ENCODE assay signal across 17 cellular contexts in genomic region chr9:100074989-100075388, GRCh38. TPM values are rescaled to one million over a fixed set of nuclear protein-coding genes. Genes with fewer than 3 reads are reported as not detected.
DNase-seq lines count a peak whose midpoint lies in the region; ATAC-seq lines count a peak whose summit lies in the region.
"Had no signal": no experiment of that assay in that cellular context is flagged by ENCODE, and none has a peak within 500 bp of the region (broad histone marks: within the 10 kb centered on the region; RNA-seq: fewer than 3 reads in every experiment).

No MANE protein-coding gene starts in this region.

- H2BK15ac ChIP-seq in mesenchymal stem cell (ENCODE audit: low read depth, poor library complexity, severe bottlenecking): no peak overlapping the region

- no peak overlapping the region for H3K27ac ChIP-seq in mesenchymal stem cell (ENCODE audit: low read length, poor library complexity, severe bottlenecking)
- H3K27ac ChIP-seq: 22Rv1; A549; BLaER1 treated with 17β-estradiol and CSF1 and Interleukin-3, amounts not matched to agents 10 nM and 100 nM; C4-2B had no signal

- no peaks in the 10 kb centered on the region for H3K27me3 Mint-ChIP-seq in activated T-cell treated with anti-CD3 and anti-CD28 coated beads, Interleukin-2, amount 50 U/mL, for 4 hours (ENCODE audit: low read depth)
- H3K27me3 Mint-ChIP-seq: B cell; CD4-positive, alpha-beta T cell had no signal

- H2BK120ac ChIP-seq in mesenchymal stem cell (ENCODE audit: low read depth, low read length): peak overlapping the region; percentile 61

- H3K14ac ChIP-seq in mesenchymal stem cell (ENCODE audit: low read length in 2 of 2): no peak overlapping the region

- no peak overlapping the region for H4K91ac ChIP-seq in mesenchymal stem cell (ENCODE audit: low read length)

- WGBS in mesenchymal stem cell: 98% methylated on average over 6 of the region's 6 CpGs

- H3K27me3 ChIP-seq in mesenchymal stem cell (ENCODE audit: control insufficient read depth in 1 of 2, insufficient read depth in 1 of 2, low read length in 2 of 2): no peaks in the 10 kb centered on the region
- H3K27me3 ChIP-seq: BLaER1 treated with 17β-estradiol and CSF1 and Interleukin-3, amounts not matched to agents 10 nM and 100 nM had no signal

- peaks cover 37% of the 10 kb centered on the region for H3K4me1 Mint-ChIP-seq in activated T-cell treated with anti-CD3 and anti-CD28 coated beads, Interleukin-2, amount 50 U/mL, for 4 hours (ENCODE audit: low read depth)

- no peak overlapping the region for H2BK5ac ChIP-seq in mesenchymal stem cell (ENCODE audit: low read depth, low read length, poor library complexity, severe bottlenecking)

- no peak overlapping the region for H3K9ac ChIP-seq in mesenchymal stem cell (ENCODE audit: low read length)
- H3K9ac ChIP-seq: BLaER1 treated with 17β-estradiol and CSF1 and Interleukin-3, amounts not matched to agents 10 nM and 100 nM had no signal

- H3K18ac ChIP-seq in mesenchymal stem cell (ENCODE audit: low read depth in 1 of 2, low read length in 2 of 2): no peak overlapping the region

- no peak overlapping the region for H2AFZ ChIP-seq in mesenchymal stem cell (ENCODE audit: low read depth, low read length)

- H3K9me3 ChIP-seq in mesenchymal stem cell (ENCODE audit: control insufficient read depth, low read length): no peaks in the 10 kb centered on the region
- H3K9me3 ChIP-seq: A549, Caco-2 had no signal

- ATAC-seq in activated T-cell treated with anti-CD3 and anti-CD28 coated beads, Interleukin-2, amount 50 U/mL, for 4 hours: no peak
- ATAC-seq: A549; CD8-positive, alpha-beta T cell had no signal

- H2BK12ac ChIP-seq in mesenchymal stem cell (ENCODE audit: low read length in 2 of 2): no peak overlapping the region

- H3K9me3 Mint-ChIP-seq in activated T-cell treated with anti-CD3 and anti-CD28 coated beads, Interleukin-2, amount 50 U/mL, for 4 hours: no peaks in the 10 kb centered on the region
- H3K9me3 Mint-ChIP-seq: CD4-positive, alpha-beta T cell; CD8-positive, alpha-beta T cell had no signal

- no peak overlapping the region for H3K4me3 ChIP-seq in mesenchymal stem cell (ENCODE audit: insufficient read depth in 1 of 2, low read depth in 1 of 2, low read length in 2 of 2)
- H3K4me3 ChIP-seq: A549; BLaER1 treated with 17β-estradiol and CSF1 and Interleukin-3, amounts not matched to agents 10 nM and 100 nM had no signal

- no peak overlapping the region for H4K8ac ChIP-seq in mesenchymal stem cell (ENCODE audit: low read length)

- H3K36me3 ChIP-seq in mesenchymal stem cell (ENCODE audit: control insufficient read depth in 1 of 2, insufficient read depth in 2 of 2, low read depth in 1 of 2, low read length in 2 of 2): no peaks in the 10 kb centered on the region

- peaks cover 24% of the 10 kb centered on the region for H3K36me3 Mint-ChIP-seq in activated T-cell treated with anti-CD3 and anti-CD28 coated beads, Interleukin-2, amount 50 U/mL, for 4 hours (ENCODE audit: insufficient read depth)

- H2AK5ac ChIP-seq in mesenchymal stem cell (ENCODE audit: low read length, severe bottlenecking): no peak overlapping the region

- DNase-seq in NCI-H82 (lab: John Stamatoyannopoulos, UW) (peak; percentile 3), NCI-H82 treated with DMSO at 0.1 percent for 48 hours (lab: John Stamatoyannopoulos, UW; ENCODE audit: unreplicated experiment) (no peak), mesenchymal stem cell (no peak), NCI-H345 treated with DMSO at 0.1 percent for 48 hours (lab: John Stamatoyannopoulos, UW; ENCODE audit: unreplicated experiment) (no peak)
- no peak for DNase-seq in activated T-cell treated with anti-CD3 and anti-CD28 coated beads, Interleukin-2, amount 50 U/mL, for 4 hours
- DNase-seq: AML-193; Caco-2; Calu3; CD4-positive, alpha-beta T cell; CD8-positive, alpha-beta T cell; DMS79 treated with DMSO at 0.1 percent for 48 hours; GF-D8 had no signal

- no peaks in the 10 kb centered on the region for H3K4me1 ChIP-seq in mesenchymal stem cell (ENCODE audit: control insufficient read depth, insufficient read depth, low read depth, low read length)
- H3K4me1 ChIP-seq: Caco-2 had no signal

- H3K4ac ChIP-seq in mesenchymal stem cell (ENCODE audit: low read depth in 1 of 2, low read length in 2 of 2): no peak overlapping the region

- no peak overlapping the region for H3K23ac ChIP-seq in mesenchymal stem cell (ENCODE audit: low read length in 2 of 2)

- peaks cover 32% of the 10 kb centered on the region for H3K79me1 ChIP-seq in mesenchymal stem cell (replicated peaks; ENCODE audit: low read length, poor library complexity, severe bottlenecking)

- H3K4me2 ChIP-seq in mesenchymal stem cell (ENCODE audit: low read length, poor library complexity, severe bottlenecking): no peak overlapping the region
- H3K4me2 ChIP-seq: A549; BLaER1 treated with 17β-estradiol and CSF1 and Interleukin-3, amounts not matched to agents 10 nM and 100 nM had no signal

- H3K4me3 Mint-ChIP-seq in activated T-cell treated with anti-CD3 and anti-CD28 coated beads, Interleukin-2, amount 50 U/mL, for 4 hours: no peak overlapping the region
- H3K4me3 Mint-ChIP-seq: B cell; CD4-positive, alpha-beta T cell; CD8-positive, alpha-beta T cell had no signal

RNA-seq across cellular contexts. Expression of gene ERP44, which starts 23.8 kb away (rescaled TPM):
- 35.5 TPM for polyA plus RNA-seq in mesenchymal stem cell (2013, experiment 1 of 2)
- 36.5 TPM for polyA plus RNA-seq in mesenchymal stem cell (2013, experiment 2 of 2)
- 10 to 100 TPM; 14.5 to 16.5 (median 14.8) TPM for total RNA-seq in activated T-cell treated with anti-CD3 and anti-CD28 coated beads, Interleukin-2, amount 50 U/mL, for 4 hours

RNA-seq across cellular contexts. Expression of gene INVS, which starts 24.1 kb away (rescaled TPM):
- 8.6 TPM for polyA plus RNA-seq in mesenchymal stem cell (2013, experiment 1 of 2)
- polyA plus RNA-seq in mesenchymal stem cell (2013, experiment 2 of 2): 7.7 TPM
- total RNA-seq in activated T-cell treated with anti-CD3 and anti-CD28 coated beads, Interleukin-2, amount 50 U/mL, for 4 hours: 10 to 100 TPM; 10.2 to 11.1 (median 10.4) TPM
